1 cellular context compared by ENCODE assay signal in the genomic region with DNA sequence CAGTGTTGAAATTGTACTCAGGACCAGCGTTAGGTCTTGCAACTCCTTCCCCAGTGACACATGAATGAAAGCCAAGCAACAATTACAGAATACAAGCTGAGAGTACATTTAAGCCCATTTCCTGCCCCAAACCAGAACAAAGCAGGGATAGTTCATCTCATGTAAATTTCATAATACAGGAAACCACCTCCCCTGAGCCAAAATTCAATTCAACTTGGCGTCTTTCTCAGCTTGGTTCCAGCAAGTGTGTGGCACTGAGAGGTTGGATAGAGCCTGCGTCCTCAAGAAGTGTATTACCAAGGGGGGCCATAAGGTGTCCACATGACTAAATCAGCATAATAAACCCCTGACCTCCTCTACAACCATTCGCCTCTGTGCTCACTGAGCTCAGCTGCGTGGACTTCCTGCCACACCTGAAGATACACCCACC.
TF ChIP-seq lines count a peak whose summit lies in the region.

No MANE protein-coding gene starts in this region.

TF ChIP-seq in GM23338, 12 proteins besides CTCF, POLR2A, EP300 and RAD21 (continued from another document):
- TF ChIP-seq CREB1 (CRISPR knock-in tag; IDR thresholded peaks at IDR 0.05; ENCODE audit: low read depth) (no peak), EZH2phosphoT487 (IDR thresholded peaks at IDR 0.05; ENCODE audit: unreplicated experiment) (no peak), EZH2 (IDR thresholded peaks at IDR 0.05; ENCODE audit: low read depth, unreplicated experiment) (no peak), NANOG (IDR thresholded peaks at IDR 0.05; ENCODE audit: borderline replicate concordance) (no peak), JUNB (IDR thresholded peaks at IDR 0.05; ENCODE audit: unreplicated experiment) (no peak), ZNF331 (CRISPR knock-in tag; IDR thresholded peaks at IDR 0.05; ENCODE audit: low read depth) (no peak), POLR2AphosphoS5 (IDR thresholded peaks at IDR 0.05; ENCODE audit: low read depth) (no peak)
- TF ChIP-seq, protein P1, sequence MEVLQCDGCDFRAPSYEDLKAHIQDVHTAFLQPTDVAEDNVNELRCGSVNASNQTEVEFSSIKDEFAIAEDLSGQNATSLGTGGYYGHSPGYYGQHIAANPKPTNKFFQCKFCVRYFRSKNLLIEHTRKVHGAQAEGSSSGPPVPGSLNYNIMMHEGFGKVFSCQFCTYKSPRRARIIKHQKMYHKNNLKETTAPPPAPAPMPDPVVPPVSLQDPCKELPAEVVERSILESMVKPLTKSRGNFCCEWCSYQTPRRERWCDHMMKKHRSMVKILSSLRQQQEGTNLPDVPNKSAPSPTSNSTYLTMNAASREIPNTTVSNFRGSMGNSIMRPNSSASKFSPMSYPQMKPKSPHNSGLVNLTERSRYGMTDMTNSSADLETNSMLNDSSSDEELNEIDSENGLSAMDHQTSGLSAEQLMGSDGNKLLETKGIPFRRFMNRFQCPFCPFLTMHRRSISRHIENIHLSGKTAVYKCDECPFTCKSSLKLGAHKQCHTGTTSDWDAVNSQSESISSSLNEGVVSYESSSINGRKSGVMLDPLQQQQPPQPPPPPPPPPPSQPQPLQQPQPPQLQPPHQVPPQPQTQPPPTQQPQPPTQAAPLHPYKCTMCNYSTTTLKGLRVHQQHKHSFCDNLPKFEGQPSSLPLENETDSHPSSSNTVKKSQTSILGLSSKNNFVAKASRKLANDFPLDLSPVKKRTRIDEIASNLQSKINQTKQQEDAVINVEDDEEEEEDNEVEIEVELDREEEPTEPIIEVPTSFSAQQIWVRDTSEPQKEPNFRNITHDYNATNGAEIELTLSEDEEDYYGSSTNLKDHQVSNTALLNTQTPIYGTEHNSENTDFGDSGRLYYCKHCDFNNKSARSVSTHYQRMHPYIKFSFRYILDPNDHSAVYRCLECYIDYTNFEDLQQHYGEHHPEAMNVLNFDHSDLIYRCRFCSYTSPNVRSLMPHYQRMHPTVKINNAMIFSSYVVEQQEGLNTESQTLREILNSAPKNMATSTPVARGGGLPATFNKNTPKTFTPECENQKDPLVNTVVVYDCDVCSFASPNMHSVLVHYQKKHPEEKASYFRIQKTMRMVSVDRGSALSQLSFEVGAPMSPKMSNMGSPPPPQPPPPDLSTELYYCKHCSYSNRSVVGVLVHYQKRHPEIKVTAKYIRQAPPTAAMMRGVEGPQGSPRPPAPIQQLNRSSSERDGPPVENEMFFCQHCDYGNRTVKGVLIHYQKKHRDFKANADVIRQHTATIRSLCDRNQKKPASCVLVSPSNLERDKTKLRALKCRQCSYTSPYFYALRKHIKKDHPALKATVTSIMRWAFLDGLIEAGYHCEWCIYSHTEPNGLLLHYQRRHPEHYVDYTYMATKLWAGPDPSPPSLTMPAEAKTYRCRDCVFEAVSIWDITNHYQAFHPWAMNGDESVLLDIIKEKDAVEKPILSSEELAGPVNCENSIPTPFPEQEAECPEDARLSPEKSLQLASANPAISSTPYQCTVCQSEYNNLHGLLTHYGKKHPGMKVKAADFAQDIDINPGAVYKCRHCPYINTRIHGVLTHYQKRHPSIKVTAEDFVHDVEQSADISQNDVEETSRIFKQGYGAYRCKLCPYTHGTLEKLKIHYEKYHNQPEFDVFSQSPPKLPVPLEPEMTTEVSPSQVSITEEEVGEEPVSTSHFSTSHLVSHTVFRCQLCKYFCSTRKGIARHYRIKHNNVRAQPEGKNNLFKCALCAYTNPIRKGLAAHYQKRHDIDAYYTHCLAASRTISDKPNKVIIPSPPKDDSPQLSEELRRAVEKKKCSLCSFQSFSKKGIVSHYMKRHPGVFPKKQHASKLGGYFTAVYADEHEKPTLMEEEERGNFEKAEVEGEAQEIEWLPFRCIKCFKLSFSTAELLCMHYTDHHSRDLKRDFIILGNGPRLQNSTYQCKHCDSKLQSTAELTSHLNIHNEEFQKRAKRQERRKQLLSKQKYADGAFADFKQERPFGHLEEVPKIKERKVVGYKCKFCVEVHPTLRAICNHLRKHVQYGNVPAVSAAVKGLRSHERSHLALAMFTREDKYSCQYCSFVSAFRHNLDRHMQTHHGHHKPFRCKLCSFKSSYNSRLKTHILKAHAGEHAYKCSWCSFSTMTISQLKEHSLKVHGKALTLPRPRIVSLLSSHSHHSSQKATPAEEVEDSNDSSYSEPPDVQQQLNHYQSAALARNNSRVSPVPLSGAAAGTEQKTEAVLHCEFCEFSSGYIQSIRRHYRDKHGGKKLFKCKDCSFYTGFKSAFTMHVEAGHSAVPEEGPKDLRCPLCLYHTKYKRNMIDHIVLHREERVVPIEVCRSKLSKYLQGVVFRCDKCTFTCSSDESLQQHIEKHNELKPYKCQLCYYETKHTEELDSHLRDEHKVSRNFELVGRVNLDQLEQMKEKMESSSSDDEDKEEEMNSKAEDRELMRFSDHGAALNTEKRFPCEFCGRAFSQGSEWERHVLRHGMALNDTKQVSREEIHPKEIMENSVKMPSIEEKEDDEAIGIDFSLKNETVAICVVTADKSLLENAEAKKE (CRISPR knock-in tag; IDR thresholded peaks at IDR 0.05) = no peak
- TF ChIP-seq, protein P2, sequence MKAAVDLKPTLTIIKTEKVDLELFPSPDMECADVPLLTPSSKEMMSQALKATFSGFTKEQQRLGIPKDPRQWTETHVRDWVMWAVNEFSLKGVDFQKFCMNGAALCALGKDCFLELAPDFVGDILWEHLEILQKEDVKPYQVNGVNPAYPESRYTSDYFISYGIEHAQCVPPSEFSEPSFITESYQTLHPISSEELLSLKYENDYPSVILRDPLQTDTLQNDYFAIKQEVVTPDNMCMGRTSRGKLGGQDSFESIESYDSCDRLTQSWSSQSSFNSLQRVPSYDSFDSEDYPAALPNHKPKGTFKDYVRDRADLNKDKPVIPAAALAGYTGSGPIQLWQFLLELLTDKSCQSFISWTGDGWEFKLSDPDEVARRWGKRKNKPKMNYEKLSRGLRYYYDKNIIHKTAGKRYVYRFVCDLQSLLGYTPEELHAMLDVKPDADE (IDR thresholded peaks at IDR 0.05) = no peak
